Comparison of ENCODE assay signal across 16 cellular contexts in the genomic region with DNA sequence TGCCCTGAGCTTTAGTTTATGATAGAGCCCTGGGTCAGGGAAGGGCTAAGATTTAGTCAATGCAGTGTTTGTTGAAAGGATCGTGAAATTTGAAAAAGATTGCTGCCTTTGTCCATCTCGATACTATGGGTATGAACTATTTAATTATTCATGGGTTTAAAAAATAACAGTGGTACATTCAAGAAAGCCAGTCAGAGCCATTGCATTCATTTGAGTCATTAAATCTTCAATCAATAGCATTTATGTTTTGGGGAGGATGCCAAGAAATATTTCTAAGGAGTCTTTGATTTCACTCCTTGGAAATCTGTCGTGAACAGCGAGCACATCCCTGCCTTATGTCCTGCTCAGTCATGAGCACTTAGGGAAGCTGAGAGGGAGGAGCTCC. TPM values are rescaled to one million over a fixed set of nuclear protein-coding genes. Genes with fewer than 3 reads are reported as not detected.
"Had no signal": no experiment of that assay in that cellular context is flagged by ENCODE, and none has a peak within 500 bp of the region (broad histone marks: within the 10 kb centered on the region; RNA-seq: fewer than 3 reads in every experiment).

No MANE protein-coding gene starts in this region.

- H3K27ac Mint-ChIP-seq: activated CD8-positive, alpha-beta T cell treated with anti-CD3 and anti-CD28 coated beads, Interleukin-2, amount 10 ng/mL, durations not matched to agents 7 days and 5 days; activated naive CD8-positive, alpha-beta T cell treated with anti-CD3 and anti-CD28 coated beads, Interleukin-2, amount 50 U/mL, for 24 hours; activated T-helper 1 cell treated with anti-CD3 and anti-CD28 coated beads, Interleukin-12 subunit alpha, Interleukin-12 subunit beta, Interleukin-2, Interleukin-4 antibody, amounts not matched to agents 30 ng/mL and 10 ng/mL and 1 ng/mL, durations not matched to agents 14 hours and 24 hours and 36 hours; dendritic cell treated with granulocyte-macrophage colony-stimulating factor and Interleukin-4, amounts not matched to agents 40 ng/mL and 50 ng/mL, for 4 days; T-cell had no signal

- H3K4me1 Mint-ChIP-seq: activated naive CD8-positive, alpha-beta T cell treated with anti-CD3 and anti-CD28 coated beads, Interleukin-2, amount 50 U/mL, for 24 hours; central memory CD8-positive, alpha-beta T cell; T-cell had no signal

- H3K27me3 ChIP-seq: esophagus squamous epithelium, ovary, upper lobe of left lung had no signal

- H3K9me3 Mint-ChIP-seq: activated naive CD8-positive, alpha-beta T cell treated with anti-CD3 and anti-CD28 coated beads, Interleukin-2, amount 50 U/mL, for 24 hours; activated T-helper 1 cell treated with anti-CD3 and anti-CD28 coated beads, Interleukin-12 subunit alpha, Interleukin-12 subunit beta, Interleukin-2, Interleukin-4 antibody, amounts not matched to agents 30 ng/mL and 10 ng/mL and 1 ng/mL, durations not matched to agents 14 hours and 24 hours and 36 hours; central memory CD8-positive, alpha-beta T cell; dendritic cell treated with granulocyte-macrophage colony-stimulating factor and Interleukin-4, amounts not matched to agents 40 ng/mL and 50 ng/mL, for 4 days; T-cell had no signal

- H3K27me3 Mint-ChIP-seq: activated naive CD8-positive, alpha-beta T cell treated with anti-CD3 and anti-CD28 coated beads, Interleukin-2, amount 50 U/mL, for 24 hours; central memory CD8-positive, alpha-beta T cell; dendritic cell treated with granulocyte-macrophage colony-stimulating factor and Interleukin-4, amounts not matched to agents 40 ng/mL and 50 ng/mL, for 4 days; T-cell had no signal

- H3K9me3 ChIP-seq: esophagus squamous epithelium, ovary, upper lobe of left lung had no signal

- H3K4me3 Mint-ChIP-seq: activated CD8-positive, alpha-beta T cell treated with anti-CD3 and anti-CD28 coated beads, Interleukin-2, amount 10 ng/mL, durations not matched to agents 7 days and 5 days; activated naive CD8-positive, alpha-beta T cell treated with anti-CD3 and anti-CD28 coated beads, Interleukin-2, amount 50 U/mL, for 24 hours; activated T-helper 1 cell treated with anti-CD3 and anti-CD28 coated beads, Interleukin-12 subunit alpha, Interleukin-12 subunit beta, Interleukin-2, Interleukin-4 antibody, amounts not matched to agents 30 ng/mL and 10 ng/mL and 1 ng/mL, durations not matched to agents 14 hours and 24 hours and 36 hours; central memory CD8-positive, alpha-beta T cell; dendritic cell treated with granulocyte-macrophage colony-stimulating factor and Interleukin-4, amounts not matched to agents 40 ng/mL and 50 ng/mL, for 4 days; T-cell had no signal

- H3K27ac ChIP-seq: esophagus squamous epithelium, ovary, WERI-Rb-1 had no signal

- H3K36me3 ChIP-seq: ovary had no signal

- ATAC-seq: activated CD8-positive, alpha-beta T cell treated with anti-CD3 and anti-CD28 coated beads, Interleukin-2, amount 10 ng/mL, durations not matched to agents 7 days and 5 days; activated naive CD8-positive, alpha-beta T cell treated with anti-CD3 and anti-CD28 coated beads, Interleukin-2, amount 50 U/mL, for 24 hours; T-cell had no signal

- DNase-seq: activated CD4-positive, alpha-beta T cell treated with anti-CD3 and anti-CD28 coated beads for 4 hours; activated CD8-positive, alpha-beta memory T cell treated with anti-CD3 and anti-CD28 coated beads, Interleukin-2, amount 50 U/mL, for 48 hours; activated CD8-positive, alpha-beta T cell treated with anti-CD3 and anti-CD28 coated beads, Interleukin-2, amount 10 ng/mL, durations not matched to agents 7 days and 5 days; activated naive CD4-positive, alpha-beta T cell treated with Interleukin-2 at 50 U/mL for 16 hours; activated naive CD8-positive, alpha-beta T cell treated with anti-CD3 and anti-CD28 coated beads, Interleukin-2, amount 50 U/mL, for 24 hours; esophagus squamous epithelium; foreskin fibroblast; mesendoderm; ovary; T-cell; upper lobe of left lung; WERI-Rb-1 had no signal

- H3K4me3 ChIP-seq: esophagus squamous epithelium, ovary, skin epidermis, upper lobe of left lung had no signal

RNA-seq across cellular contexts. Expression of a gene that starts 54.4 kb away (rescaled TPM):
- total RNA-seq: activated T-helper 1 cell treated with anti-CD3 and anti-CD28 coated beads, Interleukin-12 subunit alpha, Interleukin-12 subunit beta, Interleukin-2, Interleukin-4 antibody, amounts not matched to agents 30 ng/mL and 10 ng/mL and 1 ng/mL, durations not matched to agents 14 hours and 24 hours and 36 hours had no signal
